In genomic region chr16:19914877-19915276, GRCh38 we compare ENCODE assay signal across 36 cellular contexts. TPM values are rescaled to one million over a fixed set of nuclear protein-coding genes. Genes with fewer than 3 reads are reported as not detected.
"Had no signal": no experiment of that assay in that cellular context is flagged by ENCODE, and none has a peak within 500 bp of the region (broad histone marks: within the 10 kb centered on the region; RNA-seq: fewer than 3 reads in every experiment).

No MANE protein-coding gene starts in this region.

- H3K4me3 Mint-ChIP-seq: activated CD4-positive, alpha-beta memory T cell treated with anti-CD3 and anti-CD28 coated beads, Interleukin-2, amount 10 ng/mL, durations not matched to agents 7 days and 5 days; activated CD4-positive, alpha-beta T cell treated with anti-CD3 and anti-CD28 coated beads for 36 hours; activated CD4-positive, alpha-beta T cell treated with anti-CD3 and anti-CD28 coated beads, Interleukin-2, amount 10 ng/mL, durations not matched to agents 7 days and 5 days; activated CD8-positive, alpha-beta memory T cell treated with anti-CD3 and anti-CD28 coated beads, Interleukin-2, amount 10 ng/mL, durations not matched to agents 7 days and 5 days; activated CD8-positive, alpha-beta T cell treated with anti-CD3 and anti-CD28 coated beads, Interleukin-2, amount 10 ng/mL, durations not matched to agents 7 days and 5 days; activated naive CD4-positive, alpha-beta T cell treated with anti-CD3 and anti-CD28 coated beads, Interleukin-2, amount 10 ng/mL, durations not matched to agents 7 days and 5 days; activated naive CD4-positive, alpha-beta T cell treated with anti-CD3 and anti-CD28 coated beads, Interleukin-2, amount 50 U/mL, for 24 hours; activated naive CD8-positive, alpha-beta T cell; activated naive CD8-positive, alpha-beta T cell treated with anti-CD3 and anti-CD28 coated beads, Interleukin-2, amount 10 ng/mL, durations not matched to agents 7 days and 5 days; activated naive CD8-positive, alpha-beta T cell treated with anti-CD3 and anti-CD28 coated beads, Interleukin-2, amount 50 U/mL, for 24 hours; activated T-cell treated with anti-CD3 and anti-CD28 coated beads, Interleukin-2, amount 50 U/mL, for 24 hours; brain; central memory CD8-positive, alpha-beta T cell; T-helper 1 cell treated with Interleukin-12 subunit alpha and Interleukin-12 subunit beta and Interleukin-4 antibody, amounts not matched to agents 30 μg/mL and 1 μg/mL, for 36 hours; T-helper 2 cell treated with Interferon-gamma antibody and Interleukin-4, amounts not matched to agents 5 μg/mL and 100 μg/mL, for 36 hours had no signal

- H3K4me1 ChIP-seq: ascending aorta had no signal

- ATAC-seq: activated CD4-positive, alpha-beta T cell treated with anti-CD3 and anti-CD28 coated beads for 36 hours; activated CD4-positive, CD25-positive, alpha-beta regulatory T cell treated with anti-CD3 and anti-CD28 coated beads, Interleukin-2, amount 50 U/mL, for 24 hours; activated CD8-positive, alpha-beta memory T cell treated with anti-CD3 and anti-CD28 coated beads, Interleukin-2, amount 10 ng/mL, durations not matched to agents 7 days and 5 days; activated CD8-positive, alpha-beta T cell treated with anti-CD3 and anti-CD28 coated beads, Interleukin-2, amount 10 ng/mL, durations not matched to agents 7 days and 5 days; activated naive CD8-positive, alpha-beta T cell treated with anti-CD3 and anti-CD28 coated beads, Interleukin-2, amount 50 U/mL, for 24 hours had no signal

- H3K27me3 ChIP-seq: ascending aorta, cardiac muscle cell had no signal

- H3K4me3 ChIP-seq: ascending aorta, cardiac muscle cell had no signal

- H3K36me3 ChIP-seq: ascending aorta, cardiac muscle cell had no signal

- DNase-seq: activated CD4-positive, alpha-beta memory T cell treated with anti-CD3 and anti-CD28 coated beads, Interleukin-2, amount 10 ng/mL, durations not matched to agents 7 days and 5 days; activated CD4-positive, alpha-beta T cell treated with anti-CD3 and anti-CD28 coated beads for 1 hour; activated CD4-positive, alpha-beta T cell treated with anti-CD3 and anti-CD28 coated beads for 36 hours; activated CD4-positive, alpha-beta T cell treated with anti-CD3 and anti-CD28 coated beads for 48 hours; activated CD4-positive, alpha-beta T cell treated with anti-CD3 and anti-CD28 coated beads, Interleukin-2, amount 10 ng/mL, durations not matched to agents 7 days and 5 days; activated CD4-positive, alpha-beta T cell treated with anti-CD3 and anti-CD28 coated beads, Interleukin-2, amount 50 U/mL, for 48 hours; activated CD4-positive, CD25-positive, alpha-beta regulatory T cell; activated CD8-positive, alpha-beta memory T cell treated with anti-CD3 and anti-CD28 coated beads for 24 hours; activated CD8-positive, alpha-beta memory T cell treated with anti-CD3 and anti-CD28 coated beads, Interleukin-2, amount 10 ng/mL, durations not matched to agents 7 days and 5 days; activated CD8-positive, alpha-beta memory T cell treated with anti-CD3 and anti-CD28 coated beads, Interleukin-2, amount 50 U/mL, for 48 hours; activated CD8-positive, alpha-beta T cell treated with anti-CD3 and anti-CD28 coated beads, Interleukin-2, amount 10 ng/mL, durations not matched to agents 7 days and 5 days; activated effector memory CD4-positive, alpha-beta T cell treated with Interleukin-2 at 50 U/mL for 16 hours; activated gamma-delta T cell; activated naive CD4-positive, alpha-beta T cell treated with anti-CD3 and anti-CD28 coated beads, Interleukin-2, amount 10 ng/mL, durations not matched to agents 7 days and 5 days; activated naive CD4-positive, alpha-beta T cell treated with Interleukin-2 at 50 U/mL for 16 hours; activated naive CD8-positive, alpha-beta T cell treated with anti-CD3 and anti-CD28 coated beads, Interleukin-2, amount 10 ng/mL, durations not matched to agents 7 days and 5 days; activated naive CD8-positive, alpha-beta T cell treated with anti-CD3 and anti-CD28 coated beads, Interleukin-2, amount 50 U/mL, for 24 hours; activated T-cell treated with anti-CD3 and anti-CD28 coated beads, Interleukin-2, amount 50 U/mL, for 24 hours; activated T-cell treated with anti-CD3 and anti-CD28 coated beads, Interleukin-2, amount 50 U/mL, for 48 hours; amygdala; anterior cingulate cortex; caudate nucleus; T-helper 1 cell; T-helper 2 cell; T-helper 9 cell had no signal

- H3K9me3 ChIP-seq: ascending aorta had no signal

- H3K27me3 Mint-ChIP-seq: activated CD4-positive, alpha-beta T cell treated with anti-CD3 and anti-CD28 coated beads, Interleukin-2, amount 10 ng/mL, durations not matched to agents 7 days and 5 days; activated naive CD8-positive, alpha-beta T cell treated with anti-CD3 and anti-CD28 coated beads, Interleukin-2, amount 10 ng/mL, durations not matched to agents 7 days and 5 days had no signal

- H3K36me3 Mint-ChIP-seq: activated CD8-positive, alpha-beta memory T cell treated with anti-CD3 and anti-CD28 coated beads, Interleukin-2, amount 10 ng/mL, durations not matched to agents 7 days and 5 days; activated naive CD4-positive, alpha-beta T cell treated with anti-CD3 and anti-CD28 coated beads, Interleukin-2, amount 10 ng/mL, durations not matched to agents 7 days and 5 days; activated naive CD4-positive, alpha-beta T cell treated with anti-CD3 and anti-CD28 coated beads, Interleukin-2, amount 50 U/mL, for 24 hours; activated naive CD8-positive, alpha-beta T cell; activated naive CD8-positive, alpha-beta T cell treated with anti-CD3 and anti-CD28 coated beads, Interleukin-2, amount 10 ng/mL, durations not matched to agents 7 days and 5 days; brain had no signal

- H3K4me1 Mint-ChIP-seq: activated CD4-positive, alpha-beta memory T cell treated with anti-CD3 and anti-CD28 coated beads, Interleukin-2, amount 10 ng/mL, durations not matched to agents 7 days and 5 days; activated CD4-positive, alpha-beta T cell treated with anti-CD3 and anti-CD28 coated beads for 36 hours; activated CD4-positive, alpha-beta T cell treated with anti-CD3 and anti-CD28 coated beads, Interleukin-2, amount 10 ng/mL, durations not matched to agents 7 days and 5 days; activated CD8-positive, alpha-beta memory T cell treated with anti-CD3 and anti-CD28 coated beads, Interleukin-2, amount 10 ng/mL, durations not matched to agents 7 days and 5 days; activated naive CD4-positive, alpha-beta T cell treated with anti-CD3 and anti-CD28 coated beads, Interleukin-2, amount 10 ng/mL, durations not matched to agents 7 days and 5 days; activated naive CD4-positive, alpha-beta T cell treated with anti-CD3 and anti-CD28 coated beads, Interleukin-2, amount 50 U/mL, for 24 hours; activated naive CD8-positive, alpha-beta T cell treated with anti-CD3 and anti-CD28 coated beads, Interleukin-2, amount 10 ng/mL, durations not matched to agents 7 days and 5 days; activated naive CD8-positive, alpha-beta T cell treated with anti-CD3 and anti-CD28 coated beads, Interleukin-2, amount 50 U/mL, for 24 hours; central memory CD8-positive, alpha-beta T cell had no signal

- H3K27ac Mint-ChIP-seq: activated CD4-positive, alpha-beta memory T cell treated with anti-CD3 and anti-CD28 coated beads, Interleukin-2, amount 10 ng/mL, durations not matched to agents 7 days and 5 days; activated CD4-positive, alpha-beta T cell treated with anti-CD3 and anti-CD28 coated beads for 36 hours; activated CD4-positive, alpha-beta T cell treated with anti-CD3 and anti-CD28 coated beads, Interleukin-2, amount 10 ng/mL, durations not matched to agents 7 days and 5 days; activated CD8-positive, alpha-beta memory T cell treated with anti-CD3 and anti-CD28 coated beads, Interleukin-2, amount 10 ng/mL, durations not matched to agents 7 days and 5 days; activated CD8-positive, alpha-beta T cell treated with anti-CD3 and anti-CD28 coated beads, Interleukin-2, amount 10 ng/mL, durations not matched to agents 7 days and 5 days; activated naive CD4-positive, alpha-beta T cell treated with anti-CD3 and anti-CD28 coated beads, Interleukin-2, amount 10 ng/mL, durations not matched to agents 7 days and 5 days; activated naive CD4-positive, alpha-beta T cell treated with anti-CD3 and anti-CD28 coated beads, Interleukin-2, amount 50 U/mL, for 24 hours; activated naive CD8-positive, alpha-beta T cell; activated naive CD8-positive, alpha-beta T cell treated with anti-CD3 and anti-CD28 coated beads, Interleukin-2, amount 10 ng/mL, durations not matched to agents 7 days and 5 days; activated naive CD8-positive, alpha-beta T cell treated with anti-CD3 and anti-CD28 coated beads, Interleukin-2, amount 50 U/mL, for 24 hours; activated T-cell treated with anti-CD3 and anti-CD28 coated beads, Interleukin-2, amount 50 U/mL, for 24 hours; activated T-helper 2 cell treated with anti-CD3 and anti-CD28 coated beads, Interferon-gamma antibody, Interleukin-2, Interleukin-4, amounts not matched to agents 10 μg/mL and 5 μg/mL and 100 μg/mL, durations not matched to agents 14 hours and 24 hours and 36 hours; brain; T-helper 1 cell treated with Interleukin-12 subunit alpha and Interleukin-12 subunit beta and Interleukin-4 antibody, amounts not matched to agents 30 μg/mL and 1 μg/mL, for 36 hours; T-helper 2 cell treated with Interferon-gamma antibody and Interleukin-4, amounts not matched to agents 5 μg/mL and 100 μg/mL, for 36 hours had no signal

- H3K9me3 Mint-ChIP-seq: activated CD4-positive, alpha-beta memory T cell treated with anti-CD3 and anti-CD28 coated beads, Interleukin-2, amount 10 ng/mL, durations not matched to agents 7 days and 5 days; activated CD4-positive, alpha-beta T cell treated with anti-CD3 and anti-CD28 coated beads, Interleukin-2, amount 10 ng/mL, durations not matched to agents 7 days and 5 days; activated naive CD4-positive, alpha-beta T cell treated with anti-CD3 and anti-CD28 coated beads, Interleukin-2, amount 10 ng/mL, durations not matched to agents 7 days and 5 days; activated naive CD4-positive, alpha-beta T cell treated with anti-CD3 and anti-CD28 coated beads, Interleukin-2, amount 50 U/mL, for 24 hours; activated naive CD8-positive, alpha-beta T cell treated with anti-CD3 and anti-CD28 coated beads, Interleukin-2, amount 10 ng/mL, durations not matched to agents 7 days and 5 days; activated naive CD8-positive, alpha-beta T cell treated with anti-CD3 and anti-CD28 coated beads, Interleukin-2, amount 50 U/mL, for 24 hours; activated T-cell treated with anti-CD3 and anti-CD28 coated beads, Interleukin-2, amount 50 U/mL, for 24 hours; activated T-helper 2 cell treated with anti-CD3 and anti-CD28 coated beads, Interferon-gamma antibody, Interleukin-2, Interleukin-4, amounts not matched to agents 10 μg/mL and 5 μg/mL and 100 μg/mL, durations not matched to agents 14 hours and 24 hours and 36 hours; central memory CD8-positive, alpha-beta T cell; T-helper 1 cell treated with Interleukin-12 subunit alpha and Interleukin-12 subunit beta and Interleukin-4 antibody, amounts not matched to agents 30 μg/mL and 1 μg/mL, for 36 hours; T-helper 2 cell treated with Interferon-gamma antibody and Interleukin-4, amounts not matched to agents 5 μg/mL and 100 μg/mL, for 36 hours had no signal

- H3K27ac ChIP-seq: ascending aorta, cardiac muscle cell, VCaP had no signal

RNA-seq across cellular contexts. Expression of gene GPRC5B, which starts 30.2 kb away (rescaled TPM):
- total RNA-seq: activated CD8-positive, alpha-beta memory T cell treated with anti-CD3 and anti-CD28 coated beads, Interleukin-2, amount 10 ng/mL, durations not matched to agents 7 days and 5 days; activated CD8-positive, alpha-beta T cell treated with anti-CD3 and anti-CD28 coated beads, Interleukin-2, amount 10 ng/mL, durations not matched to agents 7 days and 5 days; activated T-helper 2 cell treated with anti-CD3 and anti-CD28 coated beads, Interferon-gamma antibody, Interleukin-2, Interleukin-4, amounts not matched to agents 10 μg/mL and 5 μg/mL and 100 μg/mL, durations not matched to agents 14 hours and 24 hours and 36 hours had no signal
